ENCODE assay signal across 25 cellular contexts in genomic region chr3:45573591-45573990, GRCh38.
"Had no signal": no experiment of that assay in that cellular context is flagged by ENCODE, and none has a peak within 500 bp of the region (broad histone marks: within the 10 kb centered on the region; RNA-seq: fewer than 3 reads in every experiment).

No MANE protein-coding gene starts in this region.

- H3K9me3 Mint-ChIP-seq: activated naive CD4-positive, alpha-beta T cell treated with anti-CD3 and anti-CD28 coated beads for 36 hours; activated naive CD8-positive, alpha-beta T cell treated with anti-CD3 and anti-CD28 coated beads for 36 hours; T-helper 2 cell treated with Interferon-gamma antibody and Interleukin-4, amounts not matched to agents 5 μg/mL and 100 μg/mL, for 36 hours had no signal

- ATAC-seq: esophagus mucosa; naive thymus-derived CD4-positive, alpha-beta T cell had no signal

- H3K9me3 ChIP-seq: adrenal gland, ascending aorta, heart right ventricle, spleen, thoracic aorta, uterus had no signal

- DNase-seq: activated CD4-positive, alpha-beta T cell treated with anti-CD3 and anti-CD28 coated beads for 4 hours; activated CD4-positive, alpha-beta T cell treated with anti-CD3 and anti-CD28 coated beads, Interleukin-2, amount 50 U/mL, for 48 hours; activated CD8-positive, alpha-beta memory T cell treated with anti-CD3 and anti-CD28 coated beads for 24 hours; activated effector memory CD4-positive, alpha-beta T cell treated with anti-CD3 and anti-CD28 coated beads, Interleukin-2, amount 50 U/mL, for 16 hours; activated naive CD4-positive, alpha-beta T cell treated with anti-CD3 and anti-CD28 coated beads for 36 hours; activated naive CD8-positive, alpha-beta T cell treated with anti-CD3 and anti-CD28 coated beads for 36 hours; adrenal gland; central memory CD4-positive, alpha-beta T cell; foreskin fibroblast; heart right ventricle; left ventricle myocardium superior; midbrain; naive thymus-derived CD4-positive, alpha-beta T cell; posterior cingulate gyrus; right cardiac atrium; spleen; stimulated activated naive CD4-positive, alpha-beta T cell treated with Interleukin-2 at 50 U/mL for 16 hours; T-helper 1 cell; trophoblast cell; uterus had no signal

- H3K27ac ChIP-seq: adrenal gland, ascending aorta, spleen, thoracic aorta, uterus had no signal

- H3K4me3 ChIP-seq: adrenal gland, ascending aorta, heart right ventricle, spleen, thoracic aorta, uterus had no signal

- H3K4me3 Mint-ChIP-seq: activated naive CD4-positive, alpha-beta T cell treated with anti-CD3 and anti-CD28 coated beads for 36 hours; activated naive CD8-positive, alpha-beta T cell treated with anti-CD3 and anti-CD28 coated beads for 36 hours; brain; naive thymus-derived CD4-positive, alpha-beta T cell; T-helper 2 cell treated with Interferon-gamma antibody and Interleukin-4, amounts not matched to agents 5 μg/mL and 100 μg/mL, for 36 hours had no signal

- H3K36me3 ChIP-seq: adrenal gland, ascending aorta, heart right ventricle, spleen, thoracic aorta, uterus had no signal

- H3K27me3 ChIP-seq: adrenal gland, ascending aorta, heart right ventricle, uterus had no signal

- H3K36me3 Mint-ChIP-seq: activated naive CD8-positive, alpha-beta T cell treated with anti-CD3 and anti-CD28 coated beads for 36 hours; naive thymus-derived CD4-positive, alpha-beta T cell had no signal

- H3K4me1 ChIP-seq: adrenal gland, ascending aorta, uterus had no signal

- H3K27ac Mint-ChIP-seq: activated naive CD4-positive, alpha-beta T cell treated with anti-CD3 and anti-CD28 coated beads for 36 hours; activated naive CD8-positive, alpha-beta T cell treated with anti-CD3 and anti-CD28 coated beads for 36 hours; naive thymus-derived CD4-positive, alpha-beta T cell; T-helper 2 cell treated with Interferon-gamma antibody and Interleukin-4, amounts not matched to agents 5 μg/mL and 100 μg/mL, for 36 hours had no signal

- H3K27me3 Mint-ChIP-seq: activated naive CD8-positive, alpha-beta T cell treated with anti-CD3 and anti-CD28 coated beads for 36 hours had no signal
